ENCODE assay signal across 6 cellular contexts in genomic region chr2:10554229-10554628, GRCh38.
A peak's percentile ranks its signal among the peaks of the same experiment; 100 is the strongest.
DNase-seq lines count a peak whose midpoint lies in the region; FAIRE-seq and TF ChIP-seq lines count a peak whose summit lies in the region.
"Not testable (repeated sequence)": the region's sequence is repeated elsewhere in the genome, so short reads cannot be mapped to it uniquely, and the experiment has no call there.

No MANE protein-coding gene starts in this region.

- CTCF ChIA-PET in SK-N-SH (lab: Yijun Ruan, JAX), result not testable (repeated sequence)

- not testable (repeated sequence) for FAIRE-seq in astrocyte (lab: Jason Lieb, UNC); small intestine (lab: Jason Lieb, UNC)

- not testable (repeated sequence) for H2AFZ ChIP-seq in SK-N-SH (ENCODE audit: low read depth); astrocyte (ENCODE audit: low read depth, low read length)

- H3K27me3 Mint-ChIP-seq in astrocyte (ENCODE audit: low read depth, unreplicated experiment) (peaks cover 20% of the 10 kb centered on the region), endothelial cell (ENCODE audit: unreplicated experiment) (peaks cover 12% of the 10 kb centered on the region)

- H3K4me1 ChIP-seq in SK-N-SH (ENCODE audit: control insufficient read depth in 1 of 2, insufficient read depth in 2 of 2, low read depth in 1 of 2, low read length in 1 of 2) (peaks cover 0 to 19% of the 10 kb centered on the region in 2 experiments; a peak in 1 of 4 replicates), left ventricle myocardium inferior (peaks cover 22% of the 10 kb centered on the region)
- not testable (repeated sequence) for H3K4me1 ChIP-seq in astrocyte (ENCODE audit: insufficient read depth, low read length); small intestine (ENCODE audit: control insufficient read depth in 2 of 2, insufficient read depth in 1 of 2, low read depth in 1 of 2, low read length in 1 of 2)

- not testable (repeated sequence) for H3K9me3 Mint-ChIP-seq in astrocyte (ENCODE audit: unreplicated experiment); endothelial cell (ENCODE audit: unreplicated experiment)

- TF ChIP-seq CTCF in SK-N-SH (IDR thresholded peaks at IDR 0.05); astrocyte (IDR thresholded peaks at IDR 0.05; ENCODE audit: insufficient read depth, low read depth, low read length); endothelial cell (IDR thresholded peaks at IDR 0.05; ENCODE audit: unreplicated experiment); left ventricle myocardium inferior (IDR thresholded peaks at IDR 0.05; ENCODE audit: borderline replicate concordance): not testable (repeated sequence)

- not testable (repeated sequence) for H3K4me3 ChIP-seq in SK-N-SH (ENCODE audit: low read depth in 2 of 2, low read length in 1 of 2); astrocyte (ENCODE audit: insufficient read depth, low read depth, low read length); left ventricle myocardium inferior; small intestine (ENCODE audit: low read depth in 1 of 2, low read length in 2 of 2)

- H3K79me2 ChIP-seq in SK-N-SH (ENCODE audit: insufficient read depth); astrocyte (ENCODE audit: insufficient read depth, low read length): not testable (repeated sequence)

- H3K9me2 ChIP-seq in SK-N-SH, result not testable (repeated sequence)

- not testable (repeated sequence) for H3K27ac Mint-ChIP-seq in astrocyte (ENCODE audit: unreplicated experiment)
- peak overlapping the region; percentile 1 for H3K27ac Mint-ChIP-seq in endothelial cell (ENCODE audit: unreplicated experiment)

- POLR2A ChIA-PET in SK-N-SH (lab: Yijun Ruan, JAX), result not testable (repeated sequence)

- not testable (repeated sequence) for H4K20me1 ChIP-seq in SK-N-SH (ENCODE audit: insufficient read depth); astrocyte (ENCODE audit: insufficient read depth, low read length)

- not testable (repeated sequence) for H3F3A ChIP-seq in SK-N-SH (replicated peaks; ENCODE audit: insufficient read depth)

- H3K27ac ChIP-seq in SK-N-SH (ENCODE audit: low read depth in 2 of 2, low read length in 1 of 2); astrocyte (ENCODE audit: low read depth, low read length); small intestine (ENCODE audit: low read depth in 1 of 2, low read length in 1 of 2): not testable (repeated sequence)
- H3K27ac ChIP-seq in left ventricle myocardium inferior (replicated peaks), result peak overlapping the region; percentile 67

- 66% methylated on average over 9 of the region's 9 CpGs for WGBS in SK-N-SH (ENCODE audit: low lambda C conversion rate)
- 76 to 90% (median 80%) methylated on average over 7 to 9 of the region's 9 CpGs for WGBS in small intestine, 3 donors

- not testable (repeated sequence) for H3K4me2 ChIP-seq in SK-N-SH; astrocyte (ENCODE audit: low read length)

- DNase-seq in SK-N-SH (peak; percentile 16), mesenteric fat pad (ENCODE audit: low spot score) (peak; percentile 39), small intestine (peak; percentile 13)
- not testable (repeated sequence) for DNase-seq in astrocyte (ENCODE audit: low read depth); endothelial cell (ENCODE audit: low spot score); left ventricle myocardium inferior

- H3K27me3 ChIP-seq in SK-N-SH (ENCODE audit: insufficient read depth); astrocyte (ENCODE audit: insufficient read depth, low read length); small intestine (ENCODE audit: control insufficient read depth in 2 of 2, insufficient read depth in 2 of 2, low read length in 2 of 2): not testable (repeated sequence)
- peaks cover 19% of the 10 kb centered on the region for H3K27me3 ChIP-seq in left ventricle myocardium inferior (ENCODE audit: low read depth)

- not testable (repeated sequence) for H3K36me3 Mint-ChIP-seq in astrocyte (ENCODE audit: low read depth, unreplicated experiment); endothelial cell (ENCODE audit: low read depth, unreplicated experiment)

- intact Hi-C loops in left ventricle myocardium inferior (cut with micrococcal nuclease), result not testable (repeated sequence)

- TF ChIP-seq EP300 in SK-N-SH (IDR thresholded peaks at IDR 0.05; ENCODE audit: borderline replicate concordance in 1 of 2, low read depth in 1 of 2, low read length in 1 of 2), result not testable (repeated sequence)

- not testable (repeated sequence) for H3K9me3 ChIP-seq in SK-N-SH; astrocyte (ENCODE audit: insufficient read depth, low read depth, low read length); left ventricle myocardium inferior (replicated peaks); small intestine (ENCODE audit: control insufficient read depth, low read depth)

- H3K9ac ChIP-seq in SK-N-SH; astrocyte (ENCODE audit: low read length): not testable (repeated sequence)

- H3K4me3 Mint-ChIP-seq in astrocyte (ENCODE audit: unreplicated experiment) (peak overlapping the region; percentile 5), endothelial cell (ENCODE audit: unreplicated experiment) (peak overlapping the region; percentile 3)

- not testable (repeated sequence) for H3K4me1 Mint-ChIP-seq in astrocyte (ENCODE audit: low read depth, unreplicated experiment)
- peaks cover 24% of the 10 kb centered on the region for H3K4me1 Mint-ChIP-seq in endothelial cell (ENCODE audit: unreplicated experiment)

- H3K36me3 ChIP-seq in SK-N-SH (replicated peaks in 1 of 2; ENCODE audit: control insufficient read depth in 1 of 2, insufficient read depth in 2 of 2, low read length in 1 of 2); astrocyte (ENCODE audit: insufficient read depth, low read length); left ventricle myocardium inferior; small intestine (ENCODE audit: control insufficient read depth in 2 of 2, insufficient read depth in 2 of 2, low read length in 2 of 2): not testable (repeated sequence)

- TF ChIP-seq RAD21 in SK-N-SH (IDR thresholded peaks at IDR 0.05; ENCODE audit: low read length), result not testable (repeated sequence)
